In the genomic region with DNA sequence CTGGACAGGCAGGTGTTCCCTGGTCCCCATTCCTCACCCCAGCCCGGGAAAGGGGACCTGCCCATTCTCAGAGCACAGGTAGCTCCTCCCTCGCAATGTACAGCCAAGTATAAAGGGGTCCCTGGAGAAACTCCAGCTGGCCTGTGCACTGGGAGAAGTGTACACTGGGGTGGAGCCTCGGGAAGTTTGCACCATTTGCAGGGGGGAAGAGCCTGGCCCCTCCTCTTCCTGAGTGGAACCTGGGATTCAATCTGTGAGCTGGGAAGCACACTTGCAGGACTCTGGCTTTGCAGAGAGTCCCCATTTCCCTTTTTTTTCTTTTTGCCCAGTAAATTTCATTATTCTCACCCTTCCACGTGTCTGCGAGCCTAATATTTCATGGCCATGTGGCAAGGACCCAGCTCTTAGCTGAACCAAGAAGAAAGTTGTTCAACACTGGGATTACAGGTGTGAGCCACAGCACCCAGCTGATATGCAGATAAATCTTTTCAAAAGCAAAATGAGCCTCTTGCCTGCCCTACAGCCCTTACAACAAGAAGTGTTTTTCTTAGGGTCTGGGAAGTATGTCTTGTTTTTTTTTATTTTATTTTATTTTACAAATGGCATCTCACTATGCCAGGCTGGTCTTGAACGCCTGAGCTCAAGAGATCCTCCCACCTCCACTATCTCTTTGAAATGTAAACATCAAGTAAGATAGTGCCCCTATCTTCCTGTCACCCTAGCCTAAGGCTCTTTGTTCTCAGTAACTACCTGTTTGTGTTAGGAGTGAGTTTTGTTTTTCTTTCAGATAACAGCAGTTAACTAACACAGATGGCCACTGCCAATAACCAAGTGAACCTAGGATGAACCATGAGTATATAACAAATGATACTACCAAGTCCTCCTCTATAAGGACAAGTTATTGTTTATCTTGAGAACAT, we compare ENCODE assay signal across 1 cellular context.
A peak's percentile ranks its signal among the peaks of the same experiment; 100 is the strongest.
TF ChIP-seq lines count a peak whose summit lies in the region.

No MANE protein-coding gene starts in this region.

TF ChIP-seq in HepG2, 621 proteins besides CTCF, POLR2A, EP300 and RAD21 (continued from another document and continues in another):
- TF ChIP-seq IRF2 (CRISPR knock-in tag; IDR thresholded peaks at IDR 0.05): 0 out of 2 replicates have a peak, but pooled peaks have one; percentile 64
- TF ChIP-seq, protein P1, sequence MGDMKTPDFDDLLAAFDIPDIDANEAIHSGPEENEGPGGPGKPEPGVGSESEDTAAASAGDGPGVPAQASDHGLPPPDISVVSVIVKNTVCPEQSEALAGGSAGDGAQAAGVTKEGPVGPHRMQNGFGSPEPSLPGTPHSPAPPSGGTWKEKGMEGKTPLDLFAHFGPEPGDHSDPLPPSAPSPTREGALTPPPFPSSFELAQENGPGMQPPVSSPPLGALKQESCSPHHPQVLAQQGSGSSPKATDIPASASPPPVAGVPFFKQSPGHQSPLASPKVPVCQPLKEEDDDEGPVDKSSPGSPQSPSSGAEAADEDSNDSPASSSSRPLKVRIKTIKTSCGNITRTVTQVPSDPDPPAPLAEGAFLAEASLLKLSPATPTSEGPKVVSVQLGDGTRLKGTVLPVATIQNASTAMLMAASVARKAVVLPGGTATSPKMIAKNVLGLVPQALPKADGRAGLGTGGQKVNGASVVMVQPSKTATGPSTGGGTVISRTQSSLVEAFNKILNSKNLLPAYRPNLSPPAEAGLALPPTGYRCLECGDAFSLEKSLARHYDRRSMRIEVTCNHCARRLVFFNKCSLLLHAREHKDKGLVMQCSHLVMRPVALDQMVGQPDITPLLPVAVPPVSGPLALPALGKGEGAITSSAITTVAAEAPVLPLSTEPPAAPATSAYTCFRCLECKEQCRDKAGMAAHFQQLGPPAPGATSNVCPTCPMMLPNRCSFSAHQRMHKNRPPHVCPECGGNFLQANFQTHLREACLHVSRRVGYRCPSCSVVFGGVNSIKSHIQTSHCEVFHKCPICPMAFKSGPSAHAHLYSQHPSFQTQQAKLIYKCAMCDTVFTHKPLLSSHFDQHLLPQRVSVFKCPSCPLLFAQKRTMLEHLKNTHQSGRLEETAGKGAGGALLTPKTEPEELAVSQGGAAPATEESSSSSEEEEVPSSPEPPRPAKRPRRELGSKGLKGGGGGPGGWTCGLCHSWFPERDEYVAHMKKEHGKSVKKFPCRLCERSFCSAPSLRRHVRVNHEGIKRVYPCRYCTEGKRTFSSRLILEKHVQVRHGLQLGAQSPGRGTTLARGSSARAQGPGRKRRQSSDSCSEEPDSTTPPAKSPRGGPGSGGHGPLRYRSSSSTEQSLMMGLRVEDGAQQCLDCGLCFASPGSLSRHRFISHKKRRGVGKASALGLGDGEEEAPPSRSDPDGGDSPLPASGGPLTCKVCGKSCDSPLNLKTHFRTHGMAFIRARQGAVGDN (CRISPR knock-in tag; IDR thresholded peaks at IDR 0.05): 0 out of 2 replicates have a peak, but pooled peaks have one; percentile 14
- 0 out of 2 replicates have a peak, but pooled peaks have one; percentile 11 for TF ChIP-seq ZMYM2 (CRISPR knock-in tag; IDR thresholded peaks at IDR 0.05)
- TF ChIP-seq, protein P2, sequence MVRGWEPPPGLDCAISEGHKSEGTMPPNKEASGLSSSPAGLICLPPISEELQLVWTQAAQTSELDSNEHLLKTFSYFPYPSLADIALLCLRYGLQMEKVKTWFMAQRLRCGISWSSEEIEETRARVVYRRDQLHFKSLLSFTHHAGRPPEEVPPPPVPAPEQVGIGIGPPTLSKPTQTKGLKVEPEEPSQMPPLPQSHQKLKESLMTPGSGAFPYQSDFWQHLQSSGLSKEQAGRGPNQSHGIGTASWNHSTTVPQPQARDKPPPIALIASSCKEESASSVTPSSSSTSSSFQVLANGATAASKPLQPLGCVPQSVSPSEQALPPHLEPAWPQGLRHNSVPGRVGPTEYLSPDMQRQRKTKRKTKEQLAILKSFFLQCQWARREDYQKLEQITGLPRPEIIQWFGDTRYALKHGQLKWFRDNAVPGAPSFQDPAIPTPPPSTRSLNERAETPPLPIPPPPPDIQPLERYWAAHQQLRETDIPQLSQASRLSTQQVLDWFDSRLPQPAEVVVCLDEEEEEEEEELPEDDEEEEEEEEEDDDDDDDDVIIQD (CRISPR knock-in tag; IDR thresholded peaks at IDR 0.05; ENCODE audit: low read depth): peak; percentile 76
- TF ChIP-seq MBD4 (IDR thresholded peaks at IDR 0.05; ENCODE audit: borderline replicate concordance, low read length): 0 out of 2 replicates have a peak, but pooled peaks have one; percentile 47
- peak; percentile 77 for TF ChIP-seq NR2F6 (IDR thresholded peaks at IDR 0.05)
- peak; percentile 54 for TF ChIP-seq NR2F6 (CRISPR knock-in tag; IDR thresholded peaks at IDR 0.05)
- TF ChIP-seq, protein P3, sequence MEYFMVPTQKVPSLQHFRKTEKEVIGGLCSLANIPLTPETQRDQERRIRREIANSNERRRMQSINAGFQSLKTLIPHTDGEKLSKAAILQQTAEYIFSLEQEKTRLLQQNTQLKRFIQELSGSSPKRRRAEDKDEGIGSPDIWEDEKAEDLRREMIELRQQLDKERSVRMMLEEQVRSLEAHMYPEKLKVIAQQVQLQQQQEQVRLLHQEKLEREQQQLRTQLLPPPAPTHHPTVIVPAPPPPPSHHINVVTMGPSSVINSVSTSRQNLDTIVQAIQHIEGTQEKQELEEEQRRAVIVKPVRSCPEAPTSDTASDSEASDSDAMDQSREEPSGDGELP (IDR thresholded peaks at IDR 0.05; ENCODE audit: borderline replicate concordance, low read depth): peak; percentile 69; the same call in 1 of the 2 replicates
- 0 out of 2 replicates have a peak, but pooled peaks have one; percentile 41 for TF ChIP-seq ONECUT2 (CRISPR knock-in tag; IDR thresholded peaks at IDR 0.05)
- no peak for TF ChIP-seq FOXA1 (IDR thresholded peaks at IDR 0.05)
- TF ChIP-seq FOXA1 (CRISPR knock-in tag; IDR thresholded peaks at IDR 0.05): peak; percentile 95
- TF ChIP-seq SSRP1 (CRISPR knock-in tag; IDR thresholded peaks at IDR 0.05): no peak
- TF ChIP-seq ARNT (IDR thresholded peaks at IDR 0.05): no peak
- TF ChIP-seq, protein P4, sequence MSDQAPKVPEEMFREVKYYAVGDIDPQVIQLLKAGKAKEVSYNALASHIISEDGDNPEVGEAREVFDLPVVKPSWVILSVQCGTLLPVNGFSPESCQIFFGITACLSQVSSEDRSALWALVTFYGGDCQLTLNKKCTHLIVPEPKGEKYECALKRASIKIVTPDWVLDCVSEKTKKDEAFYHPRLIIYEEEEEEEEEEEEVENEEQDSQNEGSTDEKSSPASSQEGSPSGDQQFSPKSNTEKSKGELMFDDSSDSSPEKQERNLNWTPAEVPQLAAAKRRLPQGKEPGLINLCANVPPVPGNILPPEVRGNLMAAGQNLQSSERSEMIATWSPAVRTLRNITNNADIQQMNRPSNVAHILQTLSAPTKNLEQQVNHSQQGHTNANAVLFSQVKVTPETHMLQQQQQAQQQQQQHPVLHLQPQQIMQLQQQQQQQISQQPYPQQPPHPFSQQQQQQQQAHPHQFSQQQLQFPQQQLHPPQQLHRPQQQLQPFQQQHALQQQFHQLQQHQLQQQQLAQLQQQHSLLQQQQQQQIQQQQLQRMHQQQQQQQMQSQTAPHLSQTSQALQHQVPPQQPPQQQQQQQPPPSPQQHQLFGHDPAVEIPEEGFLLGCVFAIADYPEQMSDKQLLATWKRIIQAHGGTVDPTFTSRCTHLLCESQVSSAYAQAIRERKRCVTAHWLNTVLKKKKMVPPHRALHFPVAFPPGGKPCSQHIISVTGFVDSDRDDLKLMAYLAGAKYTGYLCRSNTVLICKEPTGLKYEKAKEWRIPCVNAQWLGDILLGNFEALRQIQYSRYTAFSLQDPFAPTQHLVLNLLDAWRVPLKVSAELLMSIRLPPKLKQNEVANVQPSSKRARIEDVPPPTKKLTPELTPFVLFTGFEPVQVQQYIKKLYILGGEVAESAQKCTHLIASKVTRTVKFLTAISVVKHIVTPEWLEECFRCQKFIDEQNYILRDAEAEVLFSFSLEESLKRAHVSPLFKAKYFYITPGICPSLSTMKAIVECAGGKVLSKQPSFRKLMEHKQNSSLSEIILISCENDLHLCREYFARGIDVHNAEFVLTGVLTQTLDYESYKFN (CRISPR knock-in tag; conservative IDR thresholded peaks at IDR 0.05): peak; percentile 92
- peak; percentile 82 for TF ChIP-seq HDAC2 (CRISPR knock-in tag; IDR thresholded peaks at IDR 0.05)
- no peak for TF ChIP-seq ZBTB3 (CRISPR knock-in tag; IDR thresholded peaks at IDR 0.05; ENCODE audit: borderline replicate concordance, low read depth)
- TF ChIP-seq PRMT3 (CRISPR knock-in tag; IDR thresholded peaks at IDR 0.05; ENCODE audit: borderline replicate concordance, low read depth): no peak
- peak; percentile 84 for TF ChIP-seq MED1 (CRISPR knock-in tag; IDR thresholded peaks at IDR 0.05)
- TF ChIP-seq ZFP36L1 (CRISPR knock-in tag; IDR thresholded peaks at IDR 0.05): 0 out of 2 replicates have a peak, but pooled peaks have one; percentile 36
- TF ChIP-seq ASH2L (IDR thresholded peaks at IDR 0.05; ENCODE audit: insufficient read length, low read depth, low read length): peak; percentile 39
- TF ChIP-seq SIX4 (CRISPR knock-in tag; IDR thresholded peaks at IDR 0.05): peak; percentile 72; the same call in 1 of the 2 replicates
- TF ChIP-seq ZNF816 (CRISPR knock-in tag; IDR thresholded peaks at IDR 0.05; ENCODE audit: borderline replicate concordance): no peak
- peak; percentile 69; the same call in 1 of the 2 replicates for TF ChIP-seq HOXD1 (CRISPR knock-in tag; IDR thresholded peaks at IDR 0.05)
- TF ChIP-seq ZNF879 (CRISPR knock-in tag; IDR thresholded peaks at IDR 0.05): no peak
- no peak for TF ChIP-seq SMAD3 (CRISPR knock-in tag; IDR thresholded peaks at IDR 0.05)
- TF ChIP-seq ZNF782 (CRISPR knock-in tag; IDR thresholded peaks at IDR 0.05; ENCODE audit: borderline replicate concordance): no peak
- no peak for TF ChIP-seq SNAPC2 (CRISPR knock-in tag; IDR thresholded peaks at IDR 0.05)
- TF ChIP-seq ZNF317 (CRISPR knock-in tag; IDR thresholded peaks at IDR 0.05): 0 out of 2 replicates have a peak, but pooled peaks have one; percentile 35
- TF ChIP-seq KAT7 (CRISPR knock-in tag; IDR thresholded peaks at IDR 0.05; ENCODE audit: borderline replicate concordance): no peak
- peak; percentile 43; the same call in 1 of the 2 replicates for TF ChIP-seq CEBPG (CRISPR knock-in tag; IDR thresholded peaks at IDR 0.05)
- TF ChIP-seq MIER3 (CRISPR knock-in tag; IDR thresholded peaks at IDR 0.05; ENCODE audit: borderline replicate concordance): peak; percentile 44; the same call in 1 of the 2 replicates
- no peak for TF ChIP-seq U2AF2 (IDR thresholded peaks at IDR 0.05; ENCODE audit: low read depth, low read length)
- no peak for TF ChIP-seq ZNF790 (CRISPR knock-in tag; IDR thresholded peaks at IDR 0.05; ENCODE audit: borderline replicate concordance)
- TF ChIP-seq, protein P5, sequence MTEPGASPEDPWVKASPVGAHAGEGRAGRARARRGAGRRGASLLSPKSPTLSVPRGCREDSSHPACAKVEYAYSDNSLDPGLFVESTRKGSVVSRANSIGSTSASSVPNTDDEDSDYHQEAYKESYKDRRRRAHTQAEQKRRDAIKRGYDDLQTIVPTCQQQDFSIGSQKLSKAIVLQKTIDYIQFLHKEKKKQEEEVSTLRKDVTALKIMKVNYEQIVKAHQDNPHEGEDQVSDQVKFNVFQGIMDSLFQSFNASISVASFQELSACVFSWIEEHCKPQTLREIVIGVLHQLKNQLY (CRISPR knock-in tag; IDR thresholded peaks at IDR 0.05): peak; percentile 74; the same call in 1 of the 2 replicates
- TF ChIP-seq, protein P6, sequence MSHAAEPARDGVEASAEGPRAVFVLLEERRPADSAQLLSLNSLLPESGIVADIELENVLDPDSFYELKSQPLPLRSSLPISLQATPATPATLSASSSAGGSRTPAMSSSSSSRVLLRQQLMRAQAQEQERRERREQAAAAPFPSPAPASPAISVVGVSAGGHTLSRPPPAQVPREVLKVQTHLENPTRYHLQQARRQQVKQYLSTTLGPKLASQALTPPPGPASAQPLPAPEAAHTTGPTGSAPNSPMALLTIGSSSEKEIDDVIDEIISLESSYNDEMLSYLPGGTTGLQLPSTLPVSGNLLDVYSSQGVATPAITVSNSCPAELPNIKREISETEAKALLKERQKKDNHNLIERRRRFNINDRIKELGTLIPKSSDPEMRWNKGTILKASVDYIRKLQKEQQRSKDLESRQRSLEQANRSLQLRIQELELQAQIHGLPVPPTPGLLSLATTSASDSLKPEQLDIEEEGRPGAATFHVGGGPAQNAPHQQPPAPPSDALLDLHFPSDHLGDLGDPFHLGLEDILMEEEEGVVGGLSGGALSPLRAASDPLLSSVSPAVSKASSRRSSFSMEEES (CRISPR knock-in tag; IDR thresholded peaks at IDR 0.05): peak; percentile 59
- TF ChIP-seq, protein P7, sequence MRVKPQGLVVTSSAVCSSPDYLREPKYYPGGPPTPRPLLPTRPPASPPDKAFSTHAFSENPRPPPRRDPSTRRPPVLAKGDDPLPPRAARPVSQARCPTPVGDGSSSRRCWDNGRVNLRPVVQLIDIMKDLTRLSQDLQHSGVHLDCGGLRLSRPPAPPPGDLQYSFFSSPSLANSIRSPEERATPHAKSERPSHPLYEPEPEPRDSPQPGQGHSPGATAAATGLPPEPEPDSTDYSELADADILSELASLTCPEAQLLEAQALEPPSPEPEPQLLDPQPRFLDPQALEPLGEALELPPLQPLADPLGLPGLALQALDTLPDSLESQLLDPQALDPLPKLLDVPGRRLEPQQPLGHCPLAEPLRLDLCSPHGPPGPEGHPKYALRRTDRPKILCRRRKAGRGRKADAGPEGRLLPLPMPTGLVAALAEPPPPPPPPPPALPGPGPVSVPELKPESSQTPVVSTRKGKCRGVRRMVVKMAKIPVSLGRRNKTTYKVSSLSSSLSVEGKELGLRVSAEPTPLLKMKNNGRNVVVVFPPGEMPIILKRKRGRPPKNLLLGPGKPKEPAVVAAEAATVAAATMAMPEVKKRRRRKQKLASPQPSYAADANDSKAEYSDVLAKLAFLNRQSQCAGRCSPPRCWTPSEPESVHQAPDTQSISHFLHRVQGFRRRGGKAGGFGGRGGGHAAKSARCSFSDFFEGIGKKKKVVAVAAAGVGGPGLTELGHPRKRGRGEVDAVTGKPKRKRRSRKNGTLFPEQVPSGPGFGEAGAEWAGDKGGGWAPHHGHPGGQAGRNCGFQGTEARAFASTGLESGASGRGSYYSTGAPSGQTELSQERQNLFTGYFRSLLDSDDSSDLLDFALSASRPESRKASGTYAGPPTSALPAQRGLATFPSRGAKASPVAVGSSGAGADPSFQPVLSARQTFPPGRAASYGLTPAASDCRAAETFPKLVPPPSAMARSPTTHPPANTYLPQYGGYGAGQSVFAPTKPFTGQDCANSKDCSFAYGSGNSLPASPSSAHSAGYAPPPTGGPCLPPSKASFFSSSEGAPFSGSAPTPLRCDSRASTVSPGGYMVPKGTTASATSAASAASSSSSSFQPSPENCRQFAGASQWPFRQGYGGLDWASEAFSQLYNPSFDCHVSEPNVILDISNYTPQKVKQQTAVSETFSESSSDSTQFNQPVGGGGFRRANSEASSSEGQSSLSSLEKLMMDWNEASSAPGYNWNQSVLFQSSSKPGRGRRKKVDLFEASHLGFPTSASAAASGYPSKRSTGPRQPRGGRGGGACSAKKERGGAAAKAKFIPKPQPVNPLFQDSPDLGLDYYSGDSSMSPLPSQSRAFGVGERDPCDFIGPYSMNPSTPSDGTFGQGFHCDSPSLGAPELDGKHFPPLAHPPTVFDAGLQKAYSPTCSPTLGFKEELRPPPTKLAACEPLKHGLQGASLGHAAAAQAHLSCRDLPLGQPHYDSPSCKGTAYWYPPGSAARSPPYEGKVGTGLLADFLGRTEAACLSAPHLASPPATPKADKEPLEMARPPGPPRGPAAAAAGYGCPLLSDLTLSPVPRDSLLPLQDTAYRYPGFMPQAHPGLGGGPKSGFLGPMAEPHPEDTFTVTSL (CRISPR knock-in tag; IDR thresholded peaks at IDR 0.05; ENCODE audit: borderline replicate concordance): peak; percentile 90; the same call in 1 of the 2 replicates
- no peak for TF ChIP-seq IKZF1 (IDR thresholded peaks at IDR 0.05)
- TF ChIP-seq KLF13 (CRISPR knock-in tag; IDR thresholded peaks at IDR 0.05): no peak
